17 cellular contexts compared by ENCODE assay signal in genomic region chr3:19476298-19476697, GRCh38.
DNase-seq lines count a peak whose midpoint lies in the region; ATAC-seq and TF ChIP-seq lines count a peak whose summit lies in the region.
"Had no signal": no experiment of that assay in that cellular context is flagged by ENCODE, and none has a peak within 500 bp of the region (broad histone marks: within the 10 kb centered on the region; RNA-seq: fewer than 3 reads in every experiment).

No MANE protein-coding gene starts in this region.

- H3K27ac ChIP-seq in GM23338 (ENCODE audit: low read depth) (no peak overlapping the region), ectodermal cell (ENCODE audit: insufficient read depth, low read depth, low read length, poor library complexity, severe bottlenecking) (peak overlapping the region; percentile 81)
- H3K27ac ChIP-seq: 22Rv1, BLaER1, C4-2B had no signal

- no peaks in the 10 kb centered on the region for H3K79me2 ChIP-seq in GM23338 (replicated peaks; ENCODE audit: insufficient read depth)

- no peak overlapping the region for H2AFZ ChIP-seq in GM23338

- no peaks in the 10 kb centered on the region for H3K9me2 ChIP-seq in GM23338 (ENCODE audit: insufficient read depth)

- no peaks in the 10 kb centered on the region for H3K27me3 Mint-ChIP-seq in GM23338 (ENCODE audit: insufficient read depth, low read depth, poor library complexity)
- H3K27me3 Mint-ChIP-seq in neural crest cell (ENCODE audit: low read depth): no peaks in the 10 kb centered on the region
- H3K27me3 Mint-ChIP-seq: B cell; CD4-positive, CD25-positive, alpha-beta regulatory T cell had no signal

- TF ChIP-seq CTCF in GM23338 (conservative IDR thresholded peaks at IDR 0.05; ENCODE audit: low read depth in 2 of 2) (no peak), neural crest cell (conservative IDR thresholded peaks at IDR 0.05) (no peak)

- DNase-seq in GM23338 (ENCODE audit: low spot score): no peak
- DNase-seq in neural crest cell (ENCODE audit: low read depth, low spot score): no peak
- DNase-seq: Caco-2; CD4-positive, CD25-positive, alpha-beta regulatory T cell; CD8-positive, alpha-beta T cell; DMS153; DND-41; H7; HCEC 1CT had no signal

- H3K9me3 Mint-ChIP-seq in GM23338: peaks cover 9% of the 10 kb centered on the region
- peaks cover 2% of the 10 kb centered on the region for H3K9me3 Mint-ChIP-seq in neural crest cell

- no peaks in the 10 kb centered on the region for H3K27me3 ChIP-seq in GM23338 (ENCODE audit: insufficient read depth)
- no peaks in the 10 kb centered on the region for H3K27me3 ChIP-seq in ectodermal cell (ENCODE audit: control insufficient read depth, insufficient read depth, low read length, poor library complexity, severe bottlenecking)
- H3K27me3 ChIP-seq: BLaER1 had no signal

- H3F3A ChIP-seq in GM23338 (replicated peaks; ENCODE audit: low read depth): no peaks in the 10 kb centered on the region

- no peaks in the 10 kb centered on the region for H4K20me1 ChIP-seq in GM23338 (replicated peaks; ENCODE audit: insufficient read depth)
- H4K20me1 ChIP-seq: BLaER1 had no signal

- no peak for ATAC-seq in GM23338
- no peak for ATAC-seq in GM19467 (IDR thresholded peaks at IDR 0.05; ENCODE audit: unreplicated experiment)
- no peak for ATAC-seq in HG03039 (IDR thresholded peaks at IDR 0.05; ENCODE audit: unreplicated experiment)
- no peak for ATAC-seq in GM19324 (IDR thresholded peaks at IDR 0.05; ENCODE audit: low FRiP score, unreplicated experiment)
- ATAC-seq: CD8-positive, alpha-beta T cell had no signal

- H3K4me3 Mint-ChIP-seq in GM23338: no peak overlapping the region
- H3K4me3 Mint-ChIP-seq in neural crest cell: no peak overlapping the region
- H3K4me3 Mint-ChIP-seq: B cell; CD4-positive, CD25-positive, alpha-beta regulatory T cell; CD8-positive, alpha-beta T cell had no signal

- H3K9me3 ChIP-seq in ectodermal cell (ENCODE audit: control insufficient read depth, low read length): no peaks in the 10 kb centered on the region
- H3K9me3 ChIP-seq: Caco-2 had no signal

- peaks cover 42% of the 10 kb centered on the region for H3K4me1 Mint-ChIP-seq in GM23338
- H3K4me1 Mint-ChIP-seq in neural crest cell: peaks cover 28% of the 10 kb centered on the region
- H3K4me1 Mint-ChIP-seq: B cell; CD4-positive, CD25-positive, alpha-beta regulatory T cell had no signal

- H3K36me3 Mint-ChIP-seq in GM23338 (ENCODE audit: low read depth): peaks cover 19% of the 10 kb centered on the region
- peaks cover 3% of the 10 kb centered on the region for H3K36me3 Mint-ChIP-seq in neural crest cell (ENCODE audit: low read depth)
- H3K36me3 Mint-ChIP-seq: CD4-positive, CD25-positive, alpha-beta regulatory T cell; CD8-positive, alpha-beta T cell had no signal

- H3K4me3 ChIP-seq in GM23338 (no peak overlapping the region), ectodermal cell (ENCODE audit: insufficient read depth, low read depth, low read length) (no peak overlapping the region)
- H3K4me3 ChIP-seq: BLaER1 had no signal

- H3K4me1 ChIP-seq in GM23338 (ENCODE audit: insufficient read depth) (peaks cover 27% of the 10 kb centered on the region), ectodermal cell (ENCODE audit: control insufficient read depth, insufficient read depth, low read length) (peaks cover 29% of the 10 kb centered on the region)
- H3K4me1 ChIP-seq: Caco-2 had no signal

- 30 to 35% methylated on average over 6 to 7 of the region's 7 CpGs for WGBS in ectodermal cell, 2 experiments

- H3K27ac Mint-ChIP-seq in GM23338: 0 out of 2 replicates have a peak overlapping the region, but pooled peaks have one; percentile 31
- peak overlapping the region; percentile 93 for H3K27ac Mint-ChIP-seq in neural crest cell (ENCODE audit: unreplicated experiment)
- H3K27ac Mint-ChIP-seq: B cell; CD4-positive, CD25-positive, alpha-beta regulatory T cell; CD8-positive, alpha-beta T cell had no signal

- no peaks in the 10 kb centered on the region for H3K36me3 ChIP-seq in GM23338 (ENCODE audit: insufficient read depth)
- no peaks in the 10 kb centered on the region for H3K36me3 ChIP-seq in ectodermal cell (ENCODE audit: control insufficient read depth, insufficient read depth, low read length)
- H3K36me3 ChIP-seq: BLaER1 had no signal

- H3K4me2 ChIP-seq in GM23338: no peak overlapping the region
- H3K4me2 ChIP-seq: BLaER1 had no signal

TF ChIP-seq in GM23338, 12 proteins besides CTCF, POLR2A, EP300 and RAD21 (continues in another document):
- TF ChIP-seq EZH2phosphoT487 (IDR thresholded peaks at IDR 0.05; ENCODE audit: unreplicated experiment) (no peak), EZH2 (IDR thresholded peaks at IDR 0.05; ENCODE audit: low read depth, unreplicated experiment) (no peak), CREB1 (CRISPR knock-in tag; IDR thresholded peaks at IDR 0.05; ENCODE audit: low read depth) (no peak), ZNF114 (CRISPR knock-in tag; IDR thresholded peaks at IDR 0.05) (no peak), REST (IDR thresholded peaks at IDR 0.05; ENCODE audit: unreplicated experiment) (no peak), ETS1 (IDR thresholded peaks at IDR 0.05) (no peak), ZNF331 (CRISPR knock-in tag; IDR thresholded peaks at IDR 0.05; ENCODE audit: low read depth) (no peak), JUNB (IDR thresholded peaks at IDR 0.05; ENCODE audit: unreplicated experiment) (no peak), NANOG (IDR thresholded peaks at IDR 0.05; ENCODE audit: borderline replicate concordance) (no peak), STAT1 (IDR thresholded peaks at IDR 0.05; ENCODE audit: unreplicated experiment) (no peak), POLR2AphosphoS5 (IDR thresholded peaks at IDR 0.05; ENCODE audit: low read depth) (no peak)
